17 cellular contexts compared by ENCODE assay signal in genomic region chr5:76310208-76310607, GRCh38.
DNase-seq lines count a peak whose midpoint lies in the region; ATAC-seq and TF ChIP-seq lines count a peak whose summit lies in the region.
"Had no signal": no experiment of that assay in that cellular context is flagged by ENCODE, and none has a peak within 500 bp of the region (broad histone marks: within the 10 kb centered on the region; RNA-seq: fewer than 3 reads in every experiment).

No MANE protein-coding gene starts in this region.

- peaks cover 3% of the 10 kb centered on the region for H3K36me3 Mint-ChIP-seq in activated CD4-positive, alpha-beta T cell treated with anti-CD3 and anti-CD28 coated beads, Interleukin-2, amount 10 ng/mL, durations not matched to agents 7 days and 5 days (ENCODE audit: low read depth)
- no peaks in the 10 kb centered on the region for H3K36me3 Mint-ChIP-seq in activated CD4-positive, alpha-beta T cell treated with anti-CD3 and anti-CD28 coated beads, Interleukin-2, amount 10 ng/mL, durations not matched to agents 24 days and 14 days (ENCODE audit: low read depth)
- peaks cover 7% of the 10 kb centered on the region for H3K36me3 Mint-ChIP-seq in stimulated activated effector memory CD8-positive, alpha-beta T cell treated with anti-CD3 and anti-CD28 coated beads, Interleukin-12 subunit alpha, Interleukin-12 subunit beta, amount 100 ng/mL, for 72 hours
- H3K36me3 Mint-ChIP-seq: CD8-positive, alpha-beta T cell had no signal

- H3K4me1 ChIP-seq in HEK293 (ENCODE audit: control insufficient read depth, insufficient read depth, low read length): no peaks in the 10 kb centered on the region
- H3K4me1 ChIP-seq: A549, Caco-2 had no signal

- intact Hi-C loops in activated CD4-positive, alpha-beta T cell treated with anti-CD3 and anti-CD28 coated beads, Interleukin-2, amount 10 ng/mL, durations not matched to agents 24 days and 14 days (cut with micrococcal nuclease): no loop called here

- no peak for DNase-seq in activated CD4-positive, alpha-beta T cell treated with anti-CD3 and anti-CD28 coated beads, Interleukin-2, amount 10 ng/mL, durations not matched to agents 7 days and 5 days
- no peak for DNase-seq in activated CD4-positive, alpha-beta T cell treated with anti-CD3 and anti-CD28 coated beads, Interleukin-2, amount 10 ng/mL, durations not matched to agents 24 days and 14 days
- DNase-seq in stimulated activated effector memory CD8-positive, alpha-beta T cell treated with anti-CD3 and anti-CD28 coated beads, Interleukin-12 subunit alpha, Interleukin-12 subunit beta, amount 100 ng/mL, for 72 hours (ENCODE audit: low spot score in 2 of 2): no peak
- DNase-seq in dedifferentiated amniotic fluid mesenchymal stem cell (ENCODE audit: extremely low spot score): no peak
- DNase-seq: AML-193; Caco-2; Calu3; CD4-positive, alpha-beta T cell; CD8-positive, alpha-beta T cell; DMS79 treated with DMSO at 0.1 percent for 48 hours; GF-D8 had no signal

- peak overlapping the region; percentile 3 for H3K27ac Mint-ChIP-seq in activated CD4-positive, alpha-beta T cell treated with anti-CD3 and anti-CD28 coated beads, Interleukin-2, amount 10 ng/mL, durations not matched to agents 7 days and 5 days
- H3K27ac Mint-ChIP-seq in activated CD4-positive, alpha-beta T cell treated with anti-CD3 and anti-CD28 coated beads, Interleukin-2, amount 10 ng/mL, durations not matched to agents 24 days and 14 days: no peak overlapping the region
- H3K27ac Mint-ChIP-seq in stimulated activated effector memory CD8-positive, alpha-beta T cell treated with anti-CD3 and anti-CD28 coated beads, Interleukin-12 subunit alpha, Interleukin-12 subunit beta, amount 100 ng/mL, for 72 hours: peak overlapping the region; percentile 1
- H3K27ac Mint-ChIP-seq: B cell; CD4-positive, alpha-beta T cell; CD8-positive, alpha-beta T cell had no signal

- H3K27me3 Mint-ChIP-seq in activated CD4-positive, alpha-beta T cell treated with anti-CD3 and anti-CD28 coated beads, Interleukin-2, amount 10 ng/mL, durations not matched to agents 7 days and 5 days: peaks cover 18% of the 10 kb centered on the region
- no peaks in the 10 kb centered on the region for H3K27me3 Mint-ChIP-seq in activated CD4-positive, alpha-beta T cell treated with anti-CD3 and anti-CD28 coated beads, Interleukin-2, amount 10 ng/mL, durations not matched to agents 24 days and 14 days
- H3K27me3 Mint-ChIP-seq: CD4-positive, alpha-beta T cell had no signal

- POLR2A ChIA-PET in activated CD4-positive, alpha-beta T cell treated with anti-CD3 and anti-CD28 coated beads, Interleukin-2, amount 10 ng/mL, durations not matched to agents 7 days and 5 days (lab: Charles Lee): no interaction called here
- POLR2A ChIA-PET in HEK293 (lab: Yijun Ruan, JAX): interaction anchor here (0.6 kb wide), 1 partner anchor 92 kb away, joined by 3 read pairs; no protein-coding TSS in a partner anchor

- H3K4me1 Mint-ChIP-seq in activated CD4-positive, alpha-beta T cell treated with anti-CD3 and anti-CD28 coated beads, Interleukin-2, amount 10 ng/mL, durations not matched to agents 7 days and 5 days: peaks cover 7% of the 10 kb centered on the region
- H3K4me1 Mint-ChIP-seq in activated CD4-positive, alpha-beta T cell treated with anti-CD3 and anti-CD28 coated beads, Interleukin-2, amount 10 ng/mL, durations not matched to agents 24 days and 14 days: peaks cover 8% of the 10 kb centered on the region
- peaks cover 11% of the 10 kb centered on the region for H3K4me1 Mint-ChIP-seq in stimulated activated effector memory CD8-positive, alpha-beta T cell treated with anti-CD3 and anti-CD28 coated beads, Interleukin-12 subunit alpha, Interleukin-12 subunit beta, amount 100 ng/mL, for 72 hours
- H3K4me1 Mint-ChIP-seq: B cell had no signal

- H3K9me3 Mint-ChIP-seq in activated CD4-positive, alpha-beta T cell treated with anti-CD3 and anti-CD28 coated beads, Interleukin-2, amount 10 ng/mL, durations not matched to agents 7 days and 5 days: peaks cover 7% of the 10 kb centered on the region
- no peaks in the 10 kb centered on the region for H3K9me3 Mint-ChIP-seq in activated CD4-positive, alpha-beta T cell treated with anti-CD3 and anti-CD28 coated beads, Interleukin-2, amount 10 ng/mL, durations not matched to agents 24 days and 14 days
- no peaks in the 10 kb centered on the region for H3K9me3 Mint-ChIP-seq in stimulated activated effector memory CD8-positive, alpha-beta T cell treated with anti-CD3 and anti-CD28 coated beads, Interleukin-12 subunit alpha, Interleukin-12 subunit beta, amount 100 ng/mL, for 72 hours
- H3K9me3 Mint-ChIP-seq: CD4-positive, alpha-beta T cell; CD8-positive, alpha-beta T cell had no signal

- no peak for ATAC-seq in stimulated activated effector memory CD8-positive, alpha-beta T cell treated with anti-CD3 and anti-CD28 coated beads, Interleukin-12 subunit alpha, Interleukin-12 subunit beta, amount 100 ng/mL, for 72 hours
- ATAC-seq: A549; CD8-positive, alpha-beta T cell had no signal

- H3K27ac ChIP-seq in HEK293 (ENCODE audit: extremely low read depth, low read depth, low read length): no peak overlapping the region
- H3K27ac ChIP-seq: 22Rv1; A549; BLaER1 treated with 17β-estradiol and CSF1 and Interleukin-3, amounts not matched to agents 10 nM and 100 nM; C4-2B had no signal

- H3K4me3 ChIP-seq in HEK293 (ENCODE audit: low read depth, low read length): no peak overlapping the region
- H3K4me3 ChIP-seq: BLaER1 treated with 17β-estradiol and CSF1 and Interleukin-3, amounts not matched to agents 10 nM and 100 nM had no signal

- no peaks in the 10 kb centered on the region for H3K9me3 ChIP-seq in HEK293 (ENCODE audit: control insufficient read depth, insufficient read depth, low read depth, low read length)
- H3K9me3 ChIP-seq: A549, Caco-2 had no signal

- no peaks in the 10 kb centered on the region for H3K36me3 ChIP-seq in HEK293 (ENCODE audit: control insufficient read depth in 2 of 2, insufficient read depth in 1 of 2, low read length in 2 of 2)
- H3K36me3 ChIP-seq: BLaER1 treated with 17β-estradiol and CSF1 and Interleukin-3, amounts not matched to agents 10 nM and 100 nM had no signal

- TF ChIP-seq CTCF in HEK293 (tag by site-specific recombination; IDR thresholded peaks at IDR 0.05): no peak

- no peak overlapping the region for H3K4me3 Mint-ChIP-seq in activated CD4-positive, alpha-beta T cell treated with anti-CD3 and anti-CD28 coated beads, Interleukin-2, amount 10 ng/mL, durations not matched to agents 7 days and 5 days
- no peak overlapping the region for H3K4me3 Mint-ChIP-seq in activated CD4-positive, alpha-beta T cell treated with anti-CD3 and anti-CD28 coated beads, Interleukin-2, amount 10 ng/mL, durations not matched to agents 24 days and 14 days
- no peak overlapping the region for H3K4me3 Mint-ChIP-seq in stimulated activated effector memory CD8-positive, alpha-beta T cell treated with anti-CD3 and anti-CD28 coated beads, Interleukin-12 subunit alpha, Interleukin-12 subunit beta, amount 100 ng/mL, for 72 hours
- H3K4me3 Mint-ChIP-seq: B cell; CD4-positive, alpha-beta T cell; CD8-positive, alpha-beta T cell had no signal

- CTCF ChIA-PET in activated CD4-positive, alpha-beta T cell treated with anti-CD3 and anti-CD28 coated beads, Interleukin-2, amount 10 ng/mL, durations not matched to agents 7 days and 5 days (lab: Charles Lee): interaction anchor here (0.6 to 2.4 kb wide), 7 partner anchors 8 to 966 kb away, joined by 3 to 6 read pairs (median 3); no protein-coding TSS in a partner anchor
- CTCF ChIA-PET in HEK293 (lab: Yijun Ruan, JAX): interaction anchor here (0.6 to 2.2 kb wide), 7 partner anchors 10 to 828 kb away, joined by 3 to 5 read pairs (median 3); no protein-coding TSS in a partner anchor

TF ChIP-seq in HEK293, 187 proteins besides CTCF, POLR2A, EP300 and RAD21:
- TF ChIP-seq ZNF791 (tag by site-specific recombination; IDR thresholded peaks at IDR 0.05) (no peak), ZNF623 (tag by site-specific recombination; IDR thresholded peaks at IDR 0.05) (peak; percentile 79)
